In genomic region chr6:144285548-144285797, GRCh38 we compare ENCODE assay signal across 8 cellular contexts. TPM values are rescaled to one million over a fixed set of nuclear protein-coding genes. Genes with fewer than 3 reads are reported as not detected.
DNase-seq lines count a peak whose midpoint lies in the region; ATAC-seq, FAIRE-seq and TF ChIP-seq lines count a peak whose summit lies in the region.

No MANE protein-coding gene starts in this region.

- DNase-seq in AG04449 (ENCODE audit: low read depth, low spot score) (no peak), NT2/D1 (ENCODE audit: low read depth, low spot score) (no peak), epithelial cell of esophagus (ENCODE audit: low read depth) (no peak), pancreas (no peak), urothelium cell line (ENCODE audit: low spot score) (no peak), HuH-7 (ENCODE audit: low spot score) (no peak), omental fat pad (ENCODE audit: low spot score) (no peak)

- POLR2A ChIA-PET in AG04449 (lab: Yijun Ruan, JAX) = interaction anchor here (0.6 to 1.1 kb wide), 5 partner anchors 13 to 149 kb away, joined by 3 to 4 read pairs (median 4); no protein-coding TSS in a partner anchor

- no peak for FAIRE-seq in pancreas (lab: Jason Lieb, UNC)
- no peak for FAIRE-seq in urothelium cell line (lab: Jason Lieb, UNC)

- H3K27me3 ChIP-seq in NT2/D1 (ENCODE audit: insufficient read depth, insufficient read length) (peaks cover 5% of the 10 kb centered on the region), pancreas (no peaks in the 10 kb centered on the region)

- TF ChIP-seq CTCF in AG04449 (IDR thresholded peaks at IDR 0.05; ENCODE audit: insufficient read depth, low read length, missing control alignments) (no peak), epithelial cell of esophagus (IDR thresholded peaks at IDR 0.05; ENCODE audit: insufficient read depth, low read depth, low read length, missing control alignments) (no peak), pancreas (IDR thresholded peaks at IDR 0.05) (no peak), omental fat pad (IDR thresholded peaks at IDR 0.05) (no peak)

- peak overlapping the region; percentile 86 for H3K4me3 ChIP-seq in AG04449 (ENCODE audit: low read depth, low read length)
- H3K4me3 ChIP-seq in NT2/D1 (ENCODE audit: insufficient read length, low read depth) = peak overlapping the region; percentile 70
- H3K4me3 ChIP-seq in epithelial cell of esophagus (ENCODE audit: low read length) = peak overlapping the region; percentile 70
- peak overlapping the region; percentile 83 to 88 (median 87) for H3K4me3 ChIP-seq in pancreas

- ATAC-seq in GM21390 (IDR thresholded peaks at IDR 0.05; ENCODE audit: unreplicated experiment) (peak; percentile 27), pancreas (peak in 3 of 4 donors; percentile 25 to 42 (median 33)), omental fat pad (ENCODE audit: low FRiP score) (no peak)

- WGBS in pancreas, 2 donors = 0% methylated on average over 15 of the region's 15 CpGs

- no peaks in the 10 kb centered on the region for H3K9me3 ChIP-seq in NT2/D1 (ENCODE audit: insufficient read depth, low read length)
- no peaks in the 10 kb centered on the region for H3K9me3 ChIP-seq in pancreas

- H3K36me3 ChIP-seq in NT2/D1 (ENCODE audit: insufficient read depth, insufficient read length, low read length) = peaks cover 5% of the 10 kb centered on the region
- no peaks in the 10 kb centered on the region for H3K36me3 ChIP-seq in pancreas

- H3K4me1 ChIP-seq in NT2/D1 (ENCODE audit: insufficient read depth, insufficient read length) (no peaks in the 10 kb centered on the region), pancreas (peaks cover 0 to 14% (median 13%) of the 10 kb centered on the region in 3 donors)

- intact Hi-C loops in pancreas (cut with DNase I) = loop anchor here in 1 of 3 donors (10.0 kb wide), 1 partner anchor 189 kb away; no protein-coding TSS in a partner anchor

- peak overlapping the region; percentile 85 for H3K9ac ChIP-seq in NT2/D1 (ENCODE audit: insufficient read length, low read depth)

- H3K27ac ChIP-seq in pancreas = peak overlapping the region; percentile 90 to 99 (median 94)

- CTCF ChIA-PET in AG04449 (lab: Yijun Ruan, JAX) = interaction anchor here (1.0 to 2.2 kb wide), 4 partner anchors 64 to 195 kb away, joined by 4 to 12 read pairs (median 6); no protein-coding TSS in a partner anchor

RNA-seq across cellular contexts. Expression of gene UTRN, which starts 0.3 kb away (rescaled TPM):
- total RNA-seq in pancreas (100 to 1,000 TPM in 1 of 6 donors, 10 to 100 TPM in 5; 80.6 to 116 (median 84.8) TPM), omental fat pad (100 to 1,000 TPM; 172 to 283 (median 226) TPM)
- polyA plus RNA-seq in pancreas = 10 to 100 TPM in 1 of 2 donors, 1 to 10 TPM in 1; 10.0 to 19.3 TPM
